ENCODE assay signal across 11 cellular contexts in genomic region chr15:26771917-26772587, GRCh38. TPM values are rescaled to one million over a fixed set of nuclear protein-coding genes. Genes with fewer than 3 reads are reported as not detected.
DNase-seq lines count a peak whose midpoint lies in the region; ATAC-seq, FAIRE-seq and TF ChIP-seq lines count a peak whose summit lies in the region.
"Had no signal": no experiment of that assay in that cellular context is flagged by ENCODE, and none has a peak within 500 bp of the region (broad histone marks: within the 10 kb centered on the region; RNA-seq: fewer than 3 reads in every experiment).

No MANE protein-coding gene starts in this region.

- H3K4me1 Mint-ChIP-seq in neural crest cell, result peaks cover 24% of the 10 kb centered on the region
- H3K4me1 Mint-ChIP-seq in activated naive CD4-positive, alpha-beta T cell treated with anti-CD3 and anti-CD28 coated beads for 36 hours (ENCODE audit: low read depth), result peaks cover 8% of the 10 kb centered on the region

- intact Hi-C loops in activated naive CD4-positive, alpha-beta T cell treated with anti-CD3 and anti-CD28 coated beads for 36 hours (cut with micrococcal nuclease), result no loop called here

- POLR2A ChIA-PET in A549 (lab: Yijun Ruan, JAX), result no interaction called here

- H3K27me3 Mint-ChIP-seq in neural crest cell (ENCODE audit: low read depth), result peaks cover 52% of the 10 kb centered on the region
- peaks cover 38% of the 10 kb centered on the region for H3K27me3 Mint-ChIP-seq in activated naive CD4-positive, alpha-beta T cell treated with anti-CD3 and anti-CD28 coated beads for 36 hours (ENCODE audit: low read depth)

- H3K4me3 ChIP-seq in A549, result peak overlapping the region; percentile 84
- H3K4me3 ChIP-seq in epithelial cell of proximal tubule (ENCODE audit: low read depth, low read length), result peak overlapping the region; percentile 21

- no peak for TF ChIP-seq CTCF in A549 (IDR thresholded peaks at IDR 0.05)
- no peak for TF ChIP-seq CTCF in epithelial cell of proximal tubule (conservative IDR thresholded peaks at IDR 0.05; ENCODE audit: low read depth, low read length)
- TF ChIP-seq CTCF in neural crest cell (conservative IDR thresholded peaks at IDR 0.05), result no peak

- H3K4me3 Mint-ChIP-seq in neural crest cell, result peak overlapping the region; percentile 95
- no peak overlapping the region for H3K4me3 Mint-ChIP-seq in activated naive CD4-positive, alpha-beta T cell treated with anti-CD3 and anti-CD28 coated beads for 36 hours

- ATAC-seq in A549 (peak; percentile 74 to 75), GM19035 (IDR thresholded peaks at IDR 0.05; ENCODE audit: unreplicated experiment) (no peak), GM19328 (IDR thresholded peaks at IDR 0.05; ENCODE audit: unreplicated experiment) (no peak)

- H3K9me3 ChIP-seq in A549, result no peaks in the 10 kb centered on the region
- H3K9me3 ChIP-seq: SJCRH30 had no signal

- CTCF ChIA-PET in A549 (lab: Yijun Ruan, JAX), result no interaction called here
- CTCF ChIA-PET in activated naive CD4-positive, alpha-beta T cell treated with anti-CD3 and anti-CD28 coated beads for 36 hours (lab: Charles Lee), result no interaction called here

- H3K36me3 Mint-ChIP-seq in neural crest cell (ENCODE audit: low read depth), result no peaks in the 10 kb centered on the region
- H3K36me3 Mint-ChIP-seq in activated naive CD4-positive, alpha-beta T cell treated with anti-CD3 and anti-CD28 coated beads for 36 hours (ENCODE audit: low read depth), result peaks cover 2% of the 10 kb centered on the region
- H3K36me3 Mint-ChIP-seq: CD4-positive, alpha-beta memory T cell had no signal

- WGBS in A549 (ENCODE audit: missing lambda C conversion rate), result 15% methylated on average over 27 of the region's 60 CpGs

- no peaks in the 10 kb centered on the region for H3K9me3 Mint-ChIP-seq in neural crest cell
- H3K9me3 Mint-ChIP-seq in activated naive CD4-positive, alpha-beta T cell treated with anti-CD3 and anti-CD28 coated beads for 36 hours, result no peaks in the 10 kb centered on the region

- DNase-seq in A549 (ENCODE audit: low read depth in 1 of 2, low spot score in 1 of 2) (peak; percentile 50 to 52), NCI-H1417 (lab: John Stamatoyannopoulos, UW) (peak in 2 of 3 experiments; percentile 88 to 91), epithelial cell of proximal tubule (ENCODE audit: low read depth) (no peak), neural crest cell (ENCODE audit: low read depth, low spot score) (peak; percentile 11), NCI-H1048 (lab: John Stamatoyannopoulos, UW) (no peak)
- DNase-seq in activated naive CD4-positive, alpha-beta T cell treated with anti-CD3 and anti-CD28 coated beads for 36 hours, result no peak
- DNase-seq: activated gamma-delta T cell treated with Interleukin-2 at 50 U/mL for 16 hours had no signal

- peak overlapping the region; percentile 78 for H3K4me2 ChIP-seq in A549

- TF ChIP-seq EP300 in A549 (IDR thresholded peaks at IDR 0.05), result no peak

- H3K4me1 ChIP-seq in A549, result peaks cover 34% of the 10 kb centered on the region

- TF ChIP-seq RAD21 in A549 (conservative IDR thresholded peaks at IDR 0.05 in 1 of 2, IDR thresholded peaks at IDR 0.05 in 1 of 2), result no peak

- no peak overlapping the region for H3K27ac Mint-ChIP-seq in neural crest cell (ENCODE audit: unreplicated experiment)
- H3K27ac Mint-ChIP-seq in activated naive CD4-positive, alpha-beta T cell treated with anti-CD3 and anti-CD28 coated beads for 36 hours, result no peak overlapping the region
- H3K27ac Mint-ChIP-seq: CD4-positive, alpha-beta memory T cell had no signal

- H3K27ac ChIP-seq in A549, result peak overlapping the region; percentile 83 to 97
- H3K27ac ChIP-seq: SJCRH30 had no signal

- no peak for FAIRE-seq in A549 (lab: Jason Lieb, UNC)

- TF ChIP-seq POLR2A in A549 (IDR thresholded peaks at IDR 0.05; ENCODE audit: low read length), result no peak

TF ChIP-seq in A549, 52 proteins besides CTCF, POLR2A, EP300 and RAD21:
- TF ChIP-seq ESRRA (IDR thresholded peaks at IDR 0.05; ENCODE audit: borderline replicate concordance, low read length), result no peak
- TF ChIP-seq RARB (CRISPR knock-in tag; IDR thresholded peaks at IDR 0.05), result no peak
- TF ChIP-seq REST (IDR thresholded peaks at IDR 0.05), result peak; percentile 40

RNA-seq across cellular contexts. Expression of gene GABRB3, which starts 0.8 kb away (rescaled TPM):
- polyA plus RNA-seq in A549 (2011; rRNA removed) (129 and 188 TPM in 2 replicates), A549 (2017; fragmentation: RNase III; extraction: RNeasy Plus Mini Kit Qiagen cat#74134 plus additional on column Dnase treatment) (75.6 to 81.9 TPM (median 78.3 TPM) in 3 replicates)
- polyA plus RNA-seq in A549 (2012; cell fraction: cytosol; rRNA removed), result 39.8 and 48.9 TPM in 2 replicates
- 24.7 and 43.6 TPM in 2 replicates for polyA plus RNA-seq in A549 (2012; cell fraction: nucleus; rRNA removed)
- 217 and 231 TPM in 2 replicates for polyA minus RNA-seq in A549 (2011; rRNA and poly(A)+ RNA removed)
- total RNA-seq in epithelial cell of proximal tubule (0.58 and 0.80 TPM in 2 replicates), neural crest cell (19.8 and 23.7 TPM in 2 replicates)
- total RNA-seq in activated naive CD4-positive, alpha-beta T cell treated with anti-CD3 and anti-CD28 coated beads for 36 hours, result under 1 TPM in 1 of 2 experiments, not detected in 1; 0.19 TPM
- polyA plus RNA-seq: CD4-positive, alpha-beta memory T cell had no signal

Comparison
In these comparisons a context has a peak if more than half of its experiments do, and no peak if none do; other contexts are left out.
1. ATAC-seq: peak in A549 (2 of 2); none in GM19035 (single experiment) and GM19328 (single experiment).
2. DNase-seq: peak in A549 (2 of 2), NCI-H1417 (2 of 3) and neural crest cell (single experiment); none in epithelial cell of proximal tubule (single experiment), NCI-H1048 (single experiment) and activated naive CD4-positive, alpha-beta T cell treated with anti-CD3 and anti-CD28 coated beads for 36 hours (single experiment).
3. RNA of gene GABRB3, which starts 0.8 kb away (total RNA-seq): 19.8 to 23.7 TPM in neural crest cell; 0.58 to 0.80 TPM in epithelial cell of proximal tubule and 0.19 TPM in activated naive CD4-positive, alpha-beta T cell treated with anti-CD3 and anti-CD28 coated beads for 36 hours; every median in the first group is over 10 times any median in the second.